11 cellular contexts compared by ENCODE assay signal in the genomic region with DNA sequence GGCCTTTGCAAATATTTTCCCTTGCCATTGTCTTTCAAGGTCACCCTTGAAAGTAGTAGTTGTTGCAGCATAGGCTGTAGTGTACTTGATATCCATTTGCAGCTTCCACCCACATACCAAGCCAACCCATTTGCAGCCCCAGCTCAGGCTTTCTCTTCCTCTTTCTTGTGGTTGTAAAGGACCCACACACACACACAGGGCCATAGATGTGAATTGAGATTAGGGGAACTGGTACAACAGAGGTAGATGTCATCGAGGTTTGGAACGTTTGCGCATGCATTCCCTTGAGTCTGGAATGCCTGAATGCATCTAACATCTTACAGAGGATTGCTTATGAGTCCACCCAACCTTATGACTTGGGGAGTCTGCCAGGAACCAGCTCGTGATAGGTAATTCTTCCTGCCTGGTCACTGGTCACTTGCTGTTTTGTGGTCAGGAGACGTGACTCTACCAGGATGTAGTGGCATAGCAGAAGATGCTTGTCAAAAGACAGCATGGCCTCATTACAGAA.
DNase-seq lines count a peak whose midpoint lies in the region; ATAC-seq, FAIRE-seq and TF ChIP-seq lines count a peak whose summit lies in the region.
"Had no signal": no experiment of that assay in that cellular context is flagged by ENCODE, and none has a peak within 500 bp of the region (broad histone marks: within the 10 kb centered on the region; RNA-seq: fewer than 3 reads in every experiment).

No MANE protein-coding gene starts in this region.

- no peaks in the 10 kb centered on the region for H3K79me1 ChIP-seq in mesenchymal stem cell (replicated peaks; ENCODE audit: low read length, poor library complexity, severe bottlenecking)

- H3K23ac ChIP-seq in mesenchymal stem cell (ENCODE audit: low read length in 2 of 2): no peak overlapping the region

- no peak overlapping the region for H4K8ac ChIP-seq in mesenchymal stem cell (ENCODE audit: low read length)

- DNase-seq in GM13976 (ENCODE audit: low spot score): peak; percentile 66
- peak; percentile 62 for DNase-seq in SIG-M5 (lab: John Stamatoyannopoulos, UW)
- DNase-seq in frontal cortex (ENCODE audit: low spot score in 2 of 2): no peak
- DNase-seq in activated CD4-positive, alpha-beta T cell treated with anti-CD3 and anti-CD28 coated beads, Interleukin-2, amount 50 U/mL, for 4 hours: no peak
- DNase-seq in mesenchymal stem cell: no peak
- no peak for DNase-seq in activated CD4-positive, CD25-positive, alpha-beta regulatory T cell treated with anti-CD3 and anti-CD28 coated beads, Interleukin-2, amount 50 U/mL, for 72 hours
- DNase-seq: activated T-cell treated with anti-CD3 and anti-CD28 coated beads, Interleukin-2, amount 50 U/mL, for 24 hours; SHP77 treated with DMSO at 0.1 percent for 48 hours had no signal

- no peak for FAIRE-seq in frontal cortex (lab: Jason Lieb, UNC)

- TF ChIP-seq CTCF in GM13976 (IDR thresholded peaks at IDR 0.05; ENCODE audit: borderline replicate concordance, control extremely low read depth, extremely low read depth, insufficient read depth, missing control alignments): no peak

- H3K18ac ChIP-seq in mesenchymal stem cell (ENCODE audit: low read depth in 1 of 2, low read length in 2 of 2): no peak overlapping the region

- H4K91ac ChIP-seq in mesenchymal stem cell (ENCODE audit: low read length): no peak overlapping the region

- H2BK15ac ChIP-seq in mesenchymal stem cell (ENCODE audit: low read depth, poor library complexity, severe bottlenecking): no peak overlapping the region

- H2BK12ac ChIP-seq in mesenchymal stem cell (ENCODE audit: low read length in 2 of 2): no peak overlapping the region

- H3K9ac ChIP-seq in mesenchymal stem cell (ENCODE audit: low read length): no peak overlapping the region

- no peak overlapping the region for H3K4me3 ChIP-seq in mesenchymal stem cell (ENCODE audit: insufficient read depth in 1 of 2, low read depth in 1 of 2, low read length in 2 of 2)

- no peak overlapping the region for H3K14ac ChIP-seq in mesenchymal stem cell (ENCODE audit: low read length in 2 of 2)

- no peak overlapping the region for H2BK120ac ChIP-seq in mesenchymal stem cell (ENCODE audit: low read depth, low read length)

- no peak overlapping the region for H3K4ac ChIP-seq in mesenchymal stem cell (ENCODE audit: low read depth in 1 of 2, low read length in 2 of 2)

- no peak overlapping the region for H2AK5ac ChIP-seq in mesenchymal stem cell (ENCODE audit: low read length, severe bottlenecking)

- no peaks in the 10 kb centered on the region for H3K36me3 ChIP-seq in mesenchymal stem cell (ENCODE audit: control insufficient read depth in 1 of 2, insufficient read depth in 2 of 2, low read depth in 1 of 2, low read length in 2 of 2)
- H3K36me3 ChIP-seq: neutrophil had no signal

- peaks cover 31 to 41% of the 10 kb centered on the region in 2 experiments for H3K27me3 ChIP-seq in mesenchymal stem cell (ENCODE audit: control insufficient read depth in 1 of 2, insufficient read depth in 1 of 2, low read length in 2 of 2)
- H3K27me3 ChIP-seq: neutrophil had no signal

- no peaks in the 10 kb centered on the region for H3K9me3 ChIP-seq in mesenchymal stem cell (ENCODE audit: control insufficient read depth, low read length)
- H3K9me3 ChIP-seq: neutrophil had no signal

- no peak overlapping the region for H2BK5ac ChIP-seq in mesenchymal stem cell (ENCODE audit: low read depth, low read length, poor library complexity, severe bottlenecking)

- H2AFZ ChIP-seq in mesenchymal stem cell (ENCODE audit: low read depth, low read length): no peak overlapping the region

- in situ Hi-C loops in GM13976 (cut with MboI; ENCODE audit: low sequenced_read_pairs, unreplicated experiment): no loop called here

- no peak overlapping the region for H3K4me2 ChIP-seq in mesenchymal stem cell (ENCODE audit: low read length, poor library complexity, severe bottlenecking)

- ATAC-seq in GM21381 (IDR thresholded peaks at IDR 0.05; ENCODE audit: unreplicated experiment) (peak; percentile 99), HG03103 (IDR thresholded peaks at IDR 0.05; ENCODE audit: low read depth, unreplicated experiment) (peak; percentile 95)

- no peak overlapping the region for H3K27ac ChIP-seq in mesenchymal stem cell (ENCODE audit: low read length, poor library complexity, severe bottlenecking)
- H3K27ac ChIP-seq: neutrophil had no signal

- no peaks in the 10 kb centered on the region for H3K4me1 ChIP-seq in mesenchymal stem cell (ENCODE audit: control insufficient read depth, insufficient read depth, low read depth, low read length)

- WGBS in mesenchymal stem cell: 91% methylated on average over 5 of the region's 5 CpGs

Comparison
In these comparisons a context has a peak if more than half of its experiments do, and no peak if none do; other contexts are left out.
1. DNase-seq: peak in GM13976 (single experiment) and SIG-M5 (single experiment); none in frontal cortex (0 of 2), activated CD4-positive, alpha-beta T cell treated with anti-CD3 and anti-CD28 coated beads, Interleukin-2, amount 50 U/mL, for 4 hours (0 of 2), mesenchymal stem cell (single experiment) and activated CD4-positive, CD25-positive, alpha-beta regulatory T cell treated with anti-CD3 and anti-CD28 coated beads, Interleukin-2, amount 50 U/mL, for 72 hours (single experiment).